Comparison of ENCODE assay signal across 16 cellular contexts in the genomic region with DNA sequence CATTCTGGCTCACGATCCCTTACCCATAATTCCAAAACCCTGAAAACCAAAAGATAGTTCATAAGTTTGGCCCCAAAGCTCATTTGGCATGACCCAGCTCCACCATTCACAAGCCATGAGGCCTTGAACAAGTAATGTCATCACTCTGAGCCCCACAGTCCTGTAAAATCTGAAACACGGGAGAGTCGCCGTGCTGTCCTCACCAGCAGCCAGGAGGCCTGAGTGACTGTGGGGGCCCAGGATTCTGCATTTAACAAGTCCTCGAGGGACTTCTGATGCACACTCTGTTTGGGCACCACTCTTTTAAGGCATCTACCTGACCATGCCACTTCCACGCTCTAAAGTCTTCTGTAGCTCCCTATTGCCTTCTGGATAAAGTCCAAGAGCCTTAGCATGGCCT. TPM values are rescaled to one million over a fixed set of nuclear protein-coding genes. Genes with fewer than 3 reads are reported as not detected.
DNase-seq lines count a peak whose midpoint lies in the region; ATAC-seq and TF ChIP-seq lines count a peak whose summit lies in the region.
"Had no signal": no experiment of that assay in that cellular context is flagged by ENCODE, and none has a peak within 500 bp of the region (broad histone marks: within the 10 kb centered on the region; RNA-seq: fewer than 3 reads in every experiment).

No MANE protein-coding gene starts in this region.

- H3K9me3 Mint-ChIP-seq in MCF 10A (ENCODE audit: unreplicated experiment) (no peaks in the 10 kb centered on the region), chondrocyte (ENCODE audit: low read depth) (no peaks in the 10 kb centered on the region)
- H3K9me3 Mint-ChIP-seq: CD8-positive, alpha-beta memory T cell had no signal

- H3K4me1 Mint-ChIP-seq in MCF 10A (ENCODE audit: insufficient read depth, unreplicated experiment) (peaks cover 44% of the 10 kb centered on the region), chondrocyte (ENCODE audit: low read depth) (peaks cover 32% of the 10 kb centered on the region)

- H3K4me3 Mint-ChIP-seq in MCF 10A (ENCODE audit: unreplicated experiment) (no peak overlapping the region), chondrocyte (ENCODE audit: unreplicated experiment) (no peak overlapping the region)
- H3K4me3 Mint-ChIP-seq: CD8-positive, alpha-beta memory T cell had no signal

- H3K4me3 ChIP-seq in breast epithelium, result no peak overlapping the region
- H3K4me3 ChIP-seq in skin epidermis, result no peak overlapping the region
- H3K4me3 ChIP-seq: BLaER1 had no signal

- H3K36me3 ChIP-seq in breast epithelium, result no peaks in the 10 kb centered on the region
- H3K36me3 ChIP-seq: BLaER1 had no signal

- H3K27me3 ChIP-seq in breast epithelium, result no peaks in the 10 kb centered on the region
- H3K27me3 ChIP-seq: BLaER1 had no signal

- H3K27ac ChIP-seq in breast epithelium, result peak overlapping the region; percentile 66 to 99
- peak overlapping the region in 16 of 21 experiments; percentile 21 to 99 (median 95) for H3K27ac ChIP-seq in skin epidermis
- H3K27ac ChIP-seq: 22Rv1, BLaER1 had no signal

- H3K27ac Mint-ChIP-seq in MCF 10A (ENCODE audit: low read depth, unreplicated experiment) (no peak overlapping the region), chondrocyte (ENCODE audit: unreplicated experiment) (no peak overlapping the region)

- H3K4me1 ChIP-seq in breast epithelium, result peaks cover 24 to 31% of the 10 kb centered on the region in 2 donors

- intact Hi-C loops in breast epithelium (cut with DNase I; ENCODE audit: low total_unique reads), result no loop called here
- intact Hi-C loops in MCF 10A (cut with micrococcal nuclease), result loop anchor here (5.0 kb wide), 2 partner anchors 172 to 202 kb away; no protein-coding TSS in a partner anchor

- BruUV-seq in MCF 10A (replicated peaks; lab: Mats Ljungman, UMichigan), result no TSS peak

- H3K36me3 Mint-ChIP-seq in MCF 10A (ENCODE audit: insufficient read depth, unreplicated experiment) (peaks cover 13% of the 10 kb centered on the region), chondrocyte (ENCODE audit: low read depth) (no peaks in the 10 kb centered on the region)
- H3K36me3 Mint-ChIP-seq: CD8-positive, alpha-beta memory T cell had no signal

- TF ChIP-seq CTCF in breast epithelium (IDR thresholded peaks at IDR 0.05) (no peak), MCF 10A (IDR thresholded peaks at IDR 0.05; ENCODE audit: unreplicated experiment) (no peak), chondrocyte (IDR thresholded peaks at IDR 0.05) (no peak)

- TF ChIP-seq POLR2A in breast epithelium (IDR thresholded peaks at IDR 0.05), result no peak

- CTCF ChIA-PET in MCF 10A (lab: Yijun Ruan, JAX), result interaction anchor here (0.8 to 2.3 kb wide), 7 partner anchors 10 to 42 kb away, joined by 3 to 12 read pairs (median 4); a partner anchor contains a TSS

- no peaks in the 10 kb centered on the region for H3K9me3 ChIP-seq in breast epithelium
- H3K9me3 ChIP-seq: BLaER1, Caco-2 had no signal

- DNase-seq in breast epithelium (ENCODE audit: low spot score in 2 of 2), result no peak
- no peak for DNase-seq in MCF 10A (ENCODE audit: unreplicated experiment)
- DNase-seq in chondrocyte (ENCODE audit: low spot score), result peak; percentile 11
- no peak for DNase-seq in NCI-H748 (lab: John Stamatoyannopoulos, UW; ENCODE audit: unreplicated experiment)
- DNase-seq in NAMALWA (ENCODE audit: low spot score), result no peak
- DNase-seq in activated CD4-positive, CD25-positive, alpha-beta regulatory T cell treated with anti-CD3 and anti-CD28 coated beads, Interleukin-2, amount 50 U/mL, for 72 hours, result no peak
- DNase-seq: AML-193; Caco-2; CD8-positive, alpha-beta memory T cell; GF-D8; HCEC 1CT had no signal

- no peak for ATAC-seq in GM21390 (IDR thresholded peaks at IDR 0.05; ENCODE audit: unreplicated experiment)
- ATAC-seq: HepG2 had no signal

- POLR2A ChIA-PET in MCF 10A (lab: Yijun Ruan, JAX), result interaction anchor here (0.9 to 1.0 kb wide), 2 partner anchors 36 to 40 kb away, joined by 3 to 4 read pairs; a partner anchor contains a TSS

- H3K27me3 Mint-ChIP-seq in MCF 10A (ENCODE audit: insufficient read depth, unreplicated experiment) (no peaks in the 10 kb centered on the region), chondrocyte (ENCODE audit: low read depth) (no peaks in the 10 kb centered on the region)

RNA-seq across cellular contexts. Expression of a gene that starts 40.8 kb away (rescaled TPM):
- total RNA-seq in breast epithelium (1,000 to 10,000 TPM in 2 of 3 donors, 100 to 1,000 TPM in 1; 752 to 1,562 (median 1,015) TPM), MCF 10A (2022) (594 and 611 TPM in 2 replicates), chondrocyte (91.5 to 171 TPM (median 150 TPM) in 3 replicates)
